In genomic region chr20:51624157-51624731, GRCh38 we compare ENCODE assay signal across 8 cellular contexts.
DNase-seq lines count a peak whose midpoint lies in the region; ATAC-seq and TF ChIP-seq lines count a peak whose summit lies in the region.

No MANE protein-coding gene starts in this region.

- 54 to 74% (median 68%) methylated on average over 16 to 17 of the region's 17 CpGs for WGBS in adrenal gland, 4 donors
- WGBS in iPS DF 6.9 (ENCODE audit: insufficient coverage, insufficient read length) = no CpG with 5 or more reads among the region's 17 CpGs

- H3K4me3 ChIP-seq in adrenal gland = no peak overlapping the region
- H3K4me3 ChIP-seq in iPS DF 6.9 (ENCODE audit: low read length) = no peak overlapping the region

- H3K36me3 ChIP-seq in adrenal gland (replicated peaks in 1 of 2) (no peaks in the 10 kb centered on the region), iPS DF 6.9 (ENCODE audit: control insufficient read depth, insufficient read depth, low read length) (no peaks in the 10 kb centered on the region)

- DNase-seq in NCI-H446 (lab: John Stamatoyannopoulos, UW) = peak; percentile 6 to 61
- no peak for DNase-seq in NCI-H446 treated with DMSO at 0.1 percent for 48 hours (lab: John Stamatoyannopoulos, UW)
- peak; percentile 47 for DNase-seq in LHCN-M2 (ENCODE audit: low read depth)
- peak; percentile 41 for DNase-seq in T follicular helper cell (ENCODE audit: low read depth)
- peak; percentile 39 to 70 (median 53) for DNase-seq in adrenal gland
- peak; percentile 79 for DNase-seq in iPS DF 6.9 (ENCODE audit: low read depth, low spot score)
- DNase-seq in stimulated activated CD4-positive, alpha-beta T cell treated with anti-CD3 and anti-CD28 coated beads, Interleukin-1b, Interleukin-23, amount 100 ng/mL, for 1 hour (ENCODE audit: low read depth in 2 of 2) = peak; percentile 25 to 50

- H3K9me3 ChIP-seq in adrenal gland (replicated peaks in 1 of 3) (no peaks in the 10 kb centered on the region), iPS DF 6.9 (ENCODE audit: control insufficient read depth, insufficient read depth, low read length) (no peaks in the 10 kb centered on the region)

- peak; percentile 23 to 65 (median 50) for TF ChIP-seq CTCF in adrenal gland (IDR thresholded peaks at IDR 0.05)

- intact Hi-C loops in adrenal gland (cut with DNase I) = no loop called here

- H3K4me1 ChIP-seq in adrenal gland (replicated peaks in 1 of 2) = peaks cover 0 to 2% of the 10 kb centered on the region in 2 donors
- peaks cover 2% of the 10 kb centered on the region; the same call in 1 of the 2 replicates for H3K4me1 ChIP-seq in iPS DF 6.9 (ENCODE audit: control insufficient read depth, insufficient read depth, low read length)

- ATAC-seq in HG03095 (IDR thresholded peaks at IDR 0.05; ENCODE audit: unreplicated experiment) = no peak

- no peak overlapping the region for H3K27ac ChIP-seq in adrenal gland
- H3K27ac ChIP-seq in iPS DF 6.9 (ENCODE audit: low read length) = no peak overlapping the region

- no peaks in the 10 kb centered on the region for H3K27me3 ChIP-seq in adrenal gland
- H3K27me3 ChIP-seq in iPS DF 6.9 (ENCODE audit: control insufficient read depth, insufficient read depth, low read length) = no peaks in the 10 kb centered on the region

- no peak for TF ChIP-seq POLR2A in adrenal gland (IDR thresholded peaks at IDR 0.05)
